Comparison of ENCODE assay signal across 1 cellular context in genomic region chr11:70005107-70005818, GRCh38.
A peak's percentile ranks its signal among the peaks of the same experiment; 100 is the strongest.
TF ChIP-seq lines count a peak whose summit lies in the region.

No MANE protein-coding gene starts in this region.

TF ChIP-seq in K562, 482 proteins besides CTCF, POLR2A, EP300 and RAD21:
- TF ChIP-seq RREB1 (CRISPR knock-in tag; IDR thresholded peaks at IDR 0.05) (no peak), BCOR (IDR thresholded peaks at IDR 0.05) (0 out of 2 replicates have a peak, but pooled peaks have one; percentile 16), PHB2 (IDR thresholded peaks at IDR 0.05; ENCODE audit: low read depth) (no peak), TSHZ1 (CRISPR knock-in tag; IDR thresholded peaks at IDR 0.05) (no peak), RBM25 (IDR thresholded peaks at IDR 0.05; ENCODE audit: low read depth, low read length, severe bottlenecking) (peak; percentile 87), ZFP36 (IDR thresholded peaks at IDR 0.05; ENCODE audit: low read depth, low read length, partially characterized antibody) (peak; percentile 53)
